ENCODE assay signal across 1 cellular context in genomic region chr2:227671170-227671887, GRCh38.
TF ChIP-seq lines count a peak whose summit lies in the region.

No MANE protein-coding gene starts in this region.

TF ChIP-seq in K562, 482 proteins besides CTCF, POLR2A, EP300 and RAD21:
- TF ChIP-seq ZNF316 (IDR thresholded peaks at IDR 0.05) (0 out of 2 replicates have a peak, but pooled peaks have one; percentile 7), YY1 (IDR thresholded peaks at IDR 0.05; ENCODE audit: borderline replicate concordance in 1 of 3, control insufficient read depth in 1 of 3, extremely low read depth in 1 of 3, insufficient read depth in 3 of 3, insufficient read length in 1 of 3, insufficient replicate concordance in 2 of 3, low read depth in 1 of 3, low read length in 2 of 3) (no peak), CXXC5 (CRISPR knock-in tag; IDR thresholded peaks at IDR 0.05) (no peak)
